In genomic region chr2:168639024-168639423, GRCh38 we compare ENCODE assay signal across 17 cellular contexts.
DNase-seq lines count a peak whose midpoint lies in the region; ATAC-seq and TF ChIP-seq lines count a peak whose summit lies in the region.
"Had no signal": no experiment of that assay in that cellular context is flagged by ENCODE, and none has a peak within 500 bp of the region (broad histone marks: within the 10 kb centered on the region; RNA-seq: fewer than 3 reads in every experiment).

No MANE protein-coding gene starts in this region.

- H3K4me3 Mint-ChIP-seq in nephron (no peak overlapping the region), type B pancreatic cell (peak overlapping the region; percentile 75), CD14-positive monocyte (no peak overlapping the region)
- H3K4me3 Mint-ChIP-seq: activated naive CD8-positive, alpha-beta T cell treated with anti-CD3 and anti-CD28 coated beads, Interleukin-2, amount 10 ng/mL, durations not matched to agents 7 days and 5 days; naive thymus-derived CD8-positive, alpha-beta T cell had no signal

- no peak for TF ChIP-seq CTCF in heart left ventricle (IDR thresholded peaks at IDR 0.05)
- TF ChIP-seq CTCF in esophagus squamous epithelium (IDR thresholded peaks at IDR 0.05), result no peak
- no peak for TF ChIP-seq CTCF in nephron (IDR thresholded peaks at IDR 0.05; ENCODE audit: unreplicated experiment in 3 of 3)
- no peak for TF ChIP-seq CTCF in type B pancreatic cell (conservative IDR thresholded peaks at IDR 0.05)
- TF ChIP-seq CTCF in CD14-positive monocyte (IDR thresholded peaks at IDR 0.05), result no peak

- peaks cover 5% of the 10 kb centered on the region for H3K9me3 Mint-ChIP-seq in nephron
- H3K9me3 Mint-ChIP-seq in type B pancreatic cell, result no peaks in the 10 kb centered on the region
- H3K9me3 Mint-ChIP-seq in CD14-positive monocyte, result no peaks in the 10 kb centered on the region

- H3K27me3 Mint-ChIP-seq in nephron (ENCODE audit: low read depth) (no peaks in the 10 kb centered on the region), type B pancreatic cell (no peaks in the 10 kb centered on the region), CD14-positive monocyte (ENCODE audit: low read depth in 3 of 3) (no peaks in the 10 kb centered on the region)
- H3K27me3 Mint-ChIP-seq: activated naive CD8-positive, alpha-beta T cell treated with anti-CD3 and anti-CD28 coated beads, Interleukin-2, amount 10 ng/mL, durations not matched to agents 7 days and 5 days; naive thymus-derived CD8-positive, alpha-beta T cell had no signal

- intact Hi-C loops in heart left ventricle (cut with DNase I), result loop anchor here in 6 of 10 donors (5.0 to 10.0 kb wide), 6 partner anchors 48 to 184 kb away; partner anchors contain the start of gene CERS6 (in 1 of the 6)
- intact Hi-C loops in cardiac septum (cut with DNase I), result loop anchor here (5.0 kb wide), 2 partner anchors 118 to 182 kb away; partner anchors contain the start of gene CERS6
- intact Hi-C loops in esophagus squamous epithelium (cut with DNase I), result no loop called here
- intact Hi-C loops in CD14-positive monocyte (cut with micrococcal nuclease), result no loop called here

- ATAC-seq in heart left ventricle, result no peak
- ATAC-seq in HG03135 (IDR thresholded peaks at IDR 0.05; ENCODE audit: unreplicated experiment), result no peak
- ATAC-seq: naive thymus-derived CD8-positive, alpha-beta T cell had no signal

- H3K27ac Mint-ChIP-seq in nephron, result peak overlapping the region; percentile 50 to 89 (median 84)
- H3K27ac Mint-ChIP-seq in type B pancreatic cell, result peak overlapping the region; percentile 96
- peak overlapping the region in 1 of 7 donors; percentile 16 for H3K27ac Mint-ChIP-seq in CD14-positive monocyte
- H3K27ac Mint-ChIP-seq: activated naive CD8-positive, alpha-beta T cell treated with anti-CD3 and anti-CD28 coated beads, Interleukin-2, amount 10 ng/mL, durations not matched to agents 7 days and 5 days; naive thymus-derived CD8-positive, alpha-beta T cell had no signal

- H3K4me1 Mint-ChIP-seq in nephron (peaks cover 40% of the 10 kb centered on the region), type B pancreatic cell (ENCODE audit: unreplicated experiment) (peaks cover 46% of the 10 kb centered on the region), CD14-positive monocyte (peaks cover 20% of the 10 kb centered on the region)

- H3K27ac ChIP-seq in heart left ventricle (peak overlapping the region; percentile 39 to 91 (median 83)), esophagus squamous epithelium (peak overlapping the region; percentile 0 to 60 (median 42))

- H3K36me3 ChIP-seq in heart left ventricle (no peaks in the 10 kb centered on the region), esophagus squamous epithelium (no peaks in the 10 kb centered on the region)

- DNase-seq in heart left ventricle (no peak), cardiac septum (ENCODE audit: low spot score) (no peak), esophagus squamous epithelium (lab: John Stamatoyannopoulos, UW) (no peak), type B pancreatic cell (ENCODE audit: extremely low spot score, unreplicated experiment) (no peak), CD14-positive monocyte (ENCODE audit: low spot score) (no peak)
- no peak for DNase-seq in activated CD4-positive, alpha-beta T cell treated with anti-CD3 and anti-CD28 coated beads for 4 hours
- DNase-seq: activated CD4-positive, CD25-positive, alpha-beta regulatory T cell; activated CD8-positive, alpha-beta memory T cell treated with anti-CD3 and anti-CD28 coated beads for 24 hours; activated naive CD8-positive, alpha-beta T cell treated with anti-CD3 and anti-CD28 coated beads, Interleukin-2, amount 10 ng/mL, durations not matched to agents 7 days and 5 days; DMS 273 treated with DMSO at 0.1 percent for 48 hours; effector CD4-positive, alpha-beta T cell; GF-D8; naive thymus-derived CD8-positive, alpha-beta T cell; NCI-H1105 had no signal

- peaks cover 6% of the 10 kb centered on the region for H3K36me3 Mint-ChIP-seq in nephron (ENCODE audit: low read depth)
- H3K36me3 Mint-ChIP-seq in type B pancreatic cell, result peaks cover 11% of the 10 kb centered on the region
- peaks cover 0 to 10% of the 10 kb centered on the region in 2 donors for H3K36me3 Mint-ChIP-seq in CD14-positive monocyte

- WGBS in heart left ventricle, 4 donors, result 52 to 66% (median 59%) methylated on average over 2 of the region's 2 CpGs
- 21 to 57% methylated on average over 2 of the region's 2 CpGs for WGBS in esophagus squamous epithelium, 2 donors

- H3K27me3 ChIP-seq in heart left ventricle (no peaks in the 10 kb centered on the region), esophagus squamous epithelium (no peaks in the 10 kb centered on the region)
- H3K27me3 ChIP-seq: testis had no signal

- TF ChIP-seq POLR2A in heart left ventricle (IDR thresholded peaks at IDR 0.05), result no peak
- no peak for TF ChIP-seq POLR2A in esophagus squamous epithelium (IDR thresholded peaks at IDR 0.05)

- no peak overlapping the region for H3K4me3 ChIP-seq in heart left ventricle
- H3K4me3 ChIP-seq in esophagus squamous epithelium, result no peak overlapping the region
- H3K4me3 ChIP-seq: testis had no signal

- H3K4me1 ChIP-seq in heart left ventricle (peaks cover 0 to 68% (median 36%) of the 10 kb centered on the region in 12 donors), esophagus squamous epithelium (peaks cover 5 to 37% (median 14%) of the 10 kb centered on the region in 3 donors)

- H3K9me3 ChIP-seq in heart left ventricle, result no peaks in the 10 kb centered on the region
- H3K9me3 ChIP-seq in esophagus squamous epithelium, result no peaks in the 10 kb centered on the region
- H3K9me3 ChIP-seq: testis had no signal

Comparison
In these comparisons a context has a peak if more than half of its experiments do, and no peak if none do; other contexts are left out.
1. intact Hi-C loops: an anchor here in heart left ventricle (5.0 to 10.0 kb wide) and cardiac septum (5.0 kb wide); none called in esophagus squamous epithelium and CD14-positive monocyte.